ENCODE assay signal across 9 cellular contexts in genomic region chr7:97024209-97025129, GRCh38. TPM values are rescaled to one million over a fixed set of nuclear protein-coding genes. Genes with fewer than 3 reads are reported as not detected.
DNase-seq lines count a peak whose midpoint lies in the region; ATAC-seq and TF ChIP-seq lines count a peak whose summit lies in the region.
"Had no signal": no experiment of that assay in that cellular context is flagged by ENCODE, and none has a peak within 500 bp of the region (broad histone marks: within the 10 kb centered on the region; RNA-seq: fewer than 3 reads in every experiment).

Gene DLX5 (minus strand): TSS chr7:97024831. CDS start chr7:97024623, 208 bp downstream.

- H3K4me3 Mint-ChIP-seq in Caco-2 (ENCODE audit: unreplicated experiment): peak within 1 kb of the TSS; percentile 80
- H3K4me3 Mint-ChIP-seq: dendritic cell treated with granulocyte-macrophage colony-stimulating factor and Interleukin-4, amounts not matched to agents 40 ng/mL and 50 ng/mL, for 4 days had no signal

- TF ChIP-seq CTCF in Caco-2 (IDR thresholded peaks at IDR 0.05; ENCODE audit: insufficient read depth in 1 of 2, low read depth in 1 of 2, low read length in 1 of 2, severe bottlenecking in 1 of 2, unreplicated experiment in 1 of 2) (no peak), VCaP (conservative IDR thresholded peaks at IDR 0.05) (0 out of 2 replicates have a peak, but pooled peaks have one; percentile 5)

- H3K27me3 ChIP-seq in Caco-2 (replicated peaks; ENCODE audit: control insufficient read depth, insufficient read depth, low read length) (no peaks in the 10 kb centered on the region; the same call in 1 of the 2 replicates), skeletal muscle satellite cell (ENCODE audit: control insufficient read depth, insufficient read depth, low read length) (peaks cover 79% of the 10 kb centered on the region)
- H3K27me3 ChIP-seq in effector memory CD4-positive, alpha-beta T cell (replicated peaks; ENCODE audit: control insufficient read depth, insufficient read depth, low read length, poor library complexity, severe bottlenecking): peaks cover 49% of the 10 kb centered on the region

- H3K4me2 ChIP-seq in skeletal muscle satellite cell (ENCODE audit: low read length): peak within 1 kb of the TSS; percentile 80

- peaks cover 6% of the 10 kb centered on the region for H3K4me1 Mint-ChIP-seq in Caco-2 (ENCODE audit: low read depth, unreplicated experiment)

- ATAC-seq in left cardiac atrium: peak; percentile 29 to 40
- ATAC-seq in GM19351 (IDR thresholded peaks at IDR 0.05; ENCODE audit: unreplicated experiment): no peak

- H3K9me3 ChIP-seq in Caco-2 (no peaks in the 10 kb centered on the region), skeletal muscle satellite cell (replicated peaks; ENCODE audit: low read length) (no peaks in the 10 kb centered on the region)
- H3K9me3 ChIP-seq in effector memory CD4-positive, alpha-beta T cell (ENCODE audit: control insufficient read depth, low read length): no peaks in the 10 kb centered on the region

- intact Hi-C loops in Caco-2 (cut with micrococcal nuclease; ENCODE audit: unreplicated experiment) (loop anchor here (1.0 to 10.0 kb wide), 3 partner anchors 8 to 320 kb away; partner anchors contain the start of gene SEM1), left cardiac atrium (cut with DNase I) (loop anchor here (10.0 kb wide), 3 partner anchors 610 to 1110 kb away; no protein-coding TSS in a partner anchor)

- no TSS peak for BruUV-seq in Caco-2 (replicated peaks; lab: Mats Ljungman, UMichigan)

- H3K27me3 Mint-ChIP-seq in Caco-2 (ENCODE audit: insufficient read depth, unreplicated experiment): peaks cover 36% of the 10 kb centered on the region

- POLR2A ChIA-PET in Caco-2 (lab: Charles Lee): no interaction called here

- DNase-seq in Caco-2 (peak; percentile 35 to 45), M059J (ENCODE audit: low read depth) (peak; percentile 66), left cardiac atrium (no peak), ACHN (no peak)
- no peak for DNase-seq in effector memory CD4-positive, alpha-beta T cell

- peak within 1 kb of the TSS; percentile 66 for H3K27ac ChIP-seq in VCaP
- no peak within 1 kb of the TSS for H3K27ac ChIP-seq in effector memory CD4-positive, alpha-beta T cell (ENCODE audit: insufficient read depth, low read length, poor library complexity, severe bottlenecking)

- H3K27ac Mint-ChIP-seq in Caco-2 (ENCODE audit: unreplicated experiment): no peak within 1 kb of the TSS
- H3K27ac Mint-ChIP-seq: dendritic cell treated with granulocyte-macrophage colony-stimulating factor and Interleukin-4, amounts not matched to agents 40 ng/mL and 50 ng/mL, for 4 days had no signal

- CTCF ChIA-PET in Caco-2 (lab: Charles Lee): interaction anchor here (0.6 to 0.8 kb wide), 2 partner anchors 10 to 898 kb away, joined by 3 to 6 read pairs; no protein-coding TSS in a partner anchor

- no peak within 1 kb of the TSS for H3K9ac ChIP-seq in skeletal muscle satellite cell (ENCODE audit: low read depth, low read length)

- H3K4me1 ChIP-seq in Caco-2 (no peaks in the 10 kb centered on the region; the same call in 1 of the 2 replicates), skeletal muscle satellite cell (ENCODE audit: control insufficient read depth, insufficient read depth, low read length) (no peaks in the 10 kb centered on the region)
- H3K4me1 ChIP-seq in effector memory CD4-positive, alpha-beta T cell (ENCODE audit: control insufficient read depth, insufficient read depth, low read length, poor library complexity, severe bottlenecking): peaks cover 23% of the 10 kb centered on the region

- in situ Hi-C loops in ACHN (cut with HindIII; ENCODE audit: low pct_ligation_motif_present, low pct_unique_long_range_greater_than_20kb, low sequenced_read_pairs): no loop called here

- no peaks in the 10 kb centered on the region for H3K9me3 Mint-ChIP-seq in Caco-2 (ENCODE audit: unreplicated experiment)
- H3K9me3 Mint-ChIP-seq: dendritic cell treated with granulocyte-macrophage colony-stimulating factor and Interleukin-4, amounts not matched to agents 40 ng/mL and 50 ng/mL, for 4 days had no signal

- H3K4me3 ChIP-seq in Caco-2 (ENCODE audit: low read depth, low read length) (peak within 1 kb of the TSS; percentile 28), skeletal muscle satellite cell (ENCODE audit: low read length) (peak within 1 kb of the TSS; percentile 69)
- H3K4me3 ChIP-seq in effector memory CD4-positive, alpha-beta T cell (ENCODE audit: insufficient read depth, low read depth, low read length, poor library complexity, severe bottlenecking): no peak within 1 kb of the TSS

- H3K36me3 ChIP-seq in Caco-2 (ENCODE audit: control insufficient read depth, insufficient read depth, low read length): no peaks in the 10 kb centered on the region
- H3K36me3 ChIP-seq in skeletal muscle satellite cell (ENCODE audit: insufficient read depth, low read length): no peaks in the 10 kb centered on the region
- H3K36me3 ChIP-seq in effector memory CD4-positive, alpha-beta T cell (ENCODE audit: control insufficient read depth, insufficient read depth, low read length): no peaks in the 10 kb centered on the region

- no peaks in the 10 kb centered on the region for H3K36me3 Mint-ChIP-seq in Caco-2 (ENCODE audit: insufficient read depth, unreplicated experiment)

RNA-seq across cellular contexts. Expression of gene DLX5, which starts in this region (rescaled TPM):
- total RNA-seq in Caco-2 (2022): 0.30 TPM in 1 of 2 replicates, not detected in the other
- total RNA-seq in M059J (2014; rRNA removed; shearing (Covaris generic)): 0.98 and 1.2 TPM in 2 replicates
- under 1 TPM; 0.50 to 0.71 TPM for total RNA-seq in left cardiac atrium
- not detected in 2 replicates for total RNA-seq in skeletal muscle satellite cell (2012; rRNA removed)

Comparison
In these comparisons a context has a peak if more than half of its experiments do, and no peak if none do; other contexts are left out.
1. Peak in DNase-seq and H3K4me3 ChIP-seq in Caco-2; RNA of the gene not detected or under 1 TPM.
2. Peak in ATAC-seq in left cardiac atrium; RNA of the gene not detected or under 1 TPM.